In genomic region chr20:13401596-13401995, GRCh38 we compare ENCODE assay signal across 20 cellular contexts.
DNase-seq lines count a peak whose midpoint lies in the region; ATAC-seq, FAIRE-seq and TF ChIP-seq lines count a peak whose summit lies in the region.
"Had no signal": no experiment of that assay in that cellular context is flagged by ENCODE, and none has a peak within 500 bp of the region (broad histone marks: within the 10 kb centered on the region; RNA-seq: fewer than 3 reads in every experiment).

No MANE protein-coding gene starts in this region.

- H3K27ac ChIP-seq in A549: no peak overlapping the region
- H3K27ac ChIP-seq in keratinocyte (ENCODE audit: control insufficient read depth, insufficient read depth, low read length): no peak overlapping the region
- H3K27ac ChIP-seq: BLaER1 treated with 17β-estradiol and CSF1 and Interleukin-3, amounts not matched to agents 10 nM and 100 nM had no signal

- no peaks in the 10 kb centered on the region for H3K79me2 ChIP-seq in keratinocyte (ENCODE audit: control insufficient read depth, insufficient read depth, low read length)

- no peaks in the 10 kb centered on the region for H4K20me1 ChIP-seq in keratinocyte (ENCODE audit: control insufficient read depth, extremely low read depth, insufficient read depth, low read length)
- H4K20me1 ChIP-seq: BLaER1 treated with 17β-estradiol and CSF1 and Interleukin-3, amounts not matched to agents 10 nM and 100 nM had no signal

- no peaks in the 10 kb centered on the region for H3K9me3 ChIP-seq in A549
- no peaks in the 10 kb centered on the region for H3K9me3 ChIP-seq in keratinocyte (ENCODE audit: control insufficient read depth, low read depth, low read length)
- H3K9me3 ChIP-seq: BLaER1 treated with 17β-estradiol and CSF1 and Interleukin-3, amounts not matched to agents 10 nM and 100 nM; HAP-1 had no signal

- no peak overlapping the region for H3K4me2 ChIP-seq in A549
- peak overlapping the region; percentile 34 for H3K4me2 ChIP-seq in keratinocyte (ENCODE audit: control insufficient read depth, extremely low read depth, insufficient read depth, low read depth, low read length)
- H3K4me2 ChIP-seq: BLaER1 treated with 17β-estradiol and CSF1 and Interleukin-3, amounts not matched to agents 10 nM and 100 nM had no signal

- H3K27me3 ChIP-seq in bronchial epithelial cell (ENCODE audit: control insufficient read depth, insufficient read depth, low read length) (no peaks in the 10 kb centered on the region), keratinocyte (ENCODE audit: control insufficient read depth, extremely low read depth, insufficient read depth, low read length) (no peaks in the 10 kb centered on the region)
- H3K27me3 ChIP-seq: BLaER1 treated with 17β-estradiol and CSF1 and Interleukin-3, amounts not matched to agents 10 nM and 100 nM had no signal

- TF ChIP-seq EP300 in A549 (IDR thresholded peaks at IDR 0.05): no peak

- H3K9me1 ChIP-seq in keratinocyte (ENCODE audit: control insufficient read depth, extremely low read depth, insufficient read depth, low read length): no peaks in the 10 kb centered on the region

- 88% methylated on average over 1 of the region's 1 CpG for WGBS in A549 (ENCODE audit: missing lambda C conversion rate)

- no peak for TF ChIP-seq RAD21 in A549 (conservative IDR thresholded peaks at IDR 0.05 in 1 of 2, IDR thresholded peaks at IDR 0.05 in 1 of 2)

- DNase-seq in A549 (ENCODE audit: low read depth in 1 of 2, low spot score in 1 of 2): no peak
- DNase-seq in ELR (ENCODE audit: low read depth): peak; percentile 25
- peak; percentile 34 for DNase-seq in bronchial epithelial cell (ENCODE audit: low read depth)
- DNase-seq in keratinocyte (ENCODE audit: low read depth, low spot score): no peak
- DNase-seq in 8988T: no peak
- no peak for DNase-seq in amniotic stem cell (lab: John Stamatoyannopoulos, UW)
- DNase-seq in putamen (ENCODE audit: low spot score): no peak
- DNase-seq: CD8-positive, alpha-beta T cell; GDM1; Karpas-422; MM.1S; NCI-H1092; NCI-H2081; NCI-H446 treated with DMSO at 0.1 percent for 48 hours; NCI-H748 treated with DMSO at 0.1 percent for 48 hours; SHP77 treated with DMSO at 0.1 percent for 48 hours had no signal

- dilution Hi-C loops in keratinocyte (cut with MboI; ENCODE audit: extremely low pct_ligation_motif_present, low sequenced_read_pairs): no loop called here

- H2AFZ ChIP-seq in keratinocyte (ENCODE audit: control insufficient read depth, low read length): no peak overlapping the region

- CTCF ChIA-PET in A549 (lab: Yijun Ruan, JAX): no interaction called here

- no peak for TF ChIP-seq POLR2A in A549 (IDR thresholded peaks at IDR 0.05; ENCODE audit: low read length)

- no peak overlapping the region for H3K9ac ChIP-seq in keratinocyte (ENCODE audit: control insufficient read depth, extremely low read depth, insufficient read depth, low read length)
- H3K9ac ChIP-seq: BLaER1 treated with 17β-estradiol and CSF1 and Interleukin-3, amounts not matched to agents 10 nM and 100 nM had no signal

- peak; percentile 99 for FAIRE-seq in A549 (lab: Jason Lieb, UNC)
- FAIRE-seq in bronchial epithelial cell (lab: Jason Lieb, UNC): no peak
- FAIRE-seq in keratinocyte (lab: Jason Lieb, UNC): no peak

- TF ChIP-seq CTCF in A549 (IDR thresholded peaks at IDR 0.05) (no peak), bronchial epithelial cell (IDR thresholded peaks at IDR 0.05; ENCODE audit: insufficient read depth, low read length, severe bottlenecking) (no peak), keratinocyte (optimal IDR thresholded peaks at IDR 0.05 in 1 of 3, IDR thresholded peaks at IDR 0.05 in 1 of 3, conservative IDR thresholded peaks at IDR 0.05 in 1 of 3; ENCODE audit: extremely low read depth in 1 of 3, insufficient read depth in 2 of 3, low read length in 3 of 3) (no peak)

- POLR2A ChIA-PET in A549 (lab: Yijun Ruan, JAX): no interaction called here

- no peak for ATAC-seq in A549
- no peak for ATAC-seq in GM19035 (IDR thresholded peaks at IDR 0.05; ENCODE audit: unreplicated experiment)
- ATAC-seq: CD8-positive, alpha-beta T cell; SK-N-SH treated with all-trans-retinoic acid at 6 μM for 48 hours had no signal

- H3K4me1 ChIP-seq in A549 (peaks cover 6% of the 10 kb centered on the region; the same call in 1 of the 3 replicates), keratinocyte (ENCODE audit: control insufficient read depth, extremely low read depth, insufficient read depth, low read length) (peaks cover 15% of the 10 kb centered on the region)

- H3K36me3 ChIP-seq in bronchial epithelial cell (ENCODE audit: control insufficient read depth, insufficient read depth, low read length): no peaks in the 10 kb centered on the region
- peaks cover 0 to 2% of the 10 kb centered on the region in 2 experiments for H3K36me3 ChIP-seq in keratinocyte (ENCODE audit: control insufficient read depth in 2 of 2, extremely low read depth in 1 of 2, insufficient read depth in 2 of 2, low read length in 2 of 2)
- H3K36me3 ChIP-seq: BLaER1 treated with 17β-estradiol and CSF1 and Interleukin-3, amounts not matched to agents 10 nM and 100 nM; HAP-1 had no signal

- no peak overlapping the region for H3K4me3 ChIP-seq in A549
- H3K4me3 ChIP-seq in bronchial epithelial cell (ENCODE audit: low read depth, low read length): no peak overlapping the region
- H3K4me3 ChIP-seq in keratinocyte (ENCODE audit: control insufficient read depth in 2 of 3, extremely low read depth in 1 of 3, insufficient read depth in 2 of 3, low read depth in 1 of 3, low read length in 3 of 3): no peak overlapping the region
- H3K4me3 ChIP-seq: BLaER1 treated with 17β-estradiol and CSF1 and Interleukin-3, amounts not matched to agents 10 nM and 100 nM; HAP-1 had no signal

TF ChIP-seq in A549, 52 proteins besides CTCF, POLR2A, EP300 and RAD21:
- TF ChIP-seq NFE2L2 (conservative IDR thresholded peaks at IDR 0.05; ENCODE audit: low read length): no peak
- no peak for TF ChIP-seq ATOH8 (CRISPR knock-in tag; IDR thresholded peaks at IDR 0.05; ENCODE audit: low read depth)
- no peak for TF ChIP-seq USF2 (IDR thresholded peaks at IDR 0.05)
- no peak for TF ChIP-seq FOXS1 (CRISPR knock-in tag; IDR thresholded peaks at IDR 0.05)
- no peak for TF ChIP-seq HES2 (IDR thresholded peaks at IDR 0.05)
- TF ChIP-seq JUN (IDR thresholded peaks at IDR 0.05): no peak
- no peak for TF ChIP-seq FOSL2 (IDR thresholded peaks at IDR 0.05)
- TF ChIP-seq FOSL2 (CRISPR knock-in tag; IDR thresholded peaks at IDR 0.05): no peak
- no peak for TF ChIP-seq BCL3 (IDR thresholded peaks at IDR 0.05)

Comparison
In these comparisons a context has a peak if more than half of its experiments do, and no peak if none do; other contexts are left out.
1. DNase-seq: peak in ELR (single experiment) and bronchial epithelial cell (single experiment); none in A549 (0 of 2), keratinocyte (single experiment), 8988T (single experiment), amniotic stem cell (single experiment) and putamen (single experiment).